Comparison of ENCODE assay signal across 8 cellular contexts in genomic region chr21:45308211-45309068, GRCh38. TPM values are rescaled to one million over a fixed set of nuclear protein-coding genes. Genes with fewer than 3 reads are reported as not detected.
DNase-seq lines count a peak whose midpoint lies in the region; ATAC-seq and TF ChIP-seq lines count a peak whose summit lies in the region.

No MANE protein-coding gene starts in this region.

- H3K27me3 ChIP-seq in body of pancreas (no peaks in the 10 kb centered on the region), liver (ENCODE audit: control insufficient read depth in 4 of 4, insufficient read depth in 4 of 4, low read length in 3 of 4) (no peaks in the 10 kb centered on the region), transverse colon (no peaks in the 10 kb centered on the region)

- no peaks in the 10 kb centered on the region for H3K36me3 Mint-ChIP-seq in activated CD8-positive, alpha-beta memory T cell treated with anti-CD3 and anti-CD28 coated beads, Interleukin-2, amount 10 ng/mL, durations not matched to agents 7 days and 5 days

- peak; percentile 34 for ATAC-seq in activated CD8-positive, alpha-beta memory T cell treated with anti-CD3 and anti-CD28 coated beads, Interleukin-2, amount 10 ng/mL, durations not matched to agents 7 days and 5 days
- ATAC-seq in body of pancreas, result no peak
- no peak for ATAC-seq in GM19023 (IDR thresholded peaks at IDR 0.05; ENCODE audit: unreplicated experiment)

- H3K4me3 ChIP-seq in body of pancreas, result no peak overlapping the region
- no peak overlapping the region for H3K4me3 ChIP-seq in liver (ENCODE audit: low read depth in 1 of 3, low read length in 3 of 3)
- no peak overlapping the region for H3K4me3 ChIP-seq in transverse colon

- TF ChIP-seq CTCF in body of pancreas (IDR thresholded peaks at IDR 0.05) (no peak), liver (IDR thresholded peaks at IDR 0.05; ENCODE audit: low read depth, low read length, missing input control) (no peak), transverse colon (IDR thresholded peaks at IDR 0.05) (no peak)

- H3K27ac ChIP-seq in body of pancreas (peak overlapping the region; percentile 3 to 93 (median 74)), liver (ENCODE audit: low read depth in 1 of 2, low read length in 2 of 2) (peak overlapping the region; percentile 63 to 67), transverse colon (peak overlapping the region; percentile 57 to 80 (median 74))

- no peak overlapping the region for H3K27ac Mint-ChIP-seq in activated CD8-positive, alpha-beta memory T cell treated with anti-CD3 and anti-CD28 coated beads, Interleukin-2, amount 10 ng/mL, durations not matched to agents 7 days and 5 days

- H3K9ac ChIP-seq in liver (ENCODE audit: low read depth in 1 of 2, low read length in 2 of 2), result no peak overlapping the region

- no peaks in the 10 kb centered on the region for H3K9me3 Mint-ChIP-seq in activated CD8-positive, alpha-beta memory T cell treated with anti-CD3 and anti-CD28 coated beads, Interleukin-2, amount 10 ng/mL, durations not matched to agents 7 days and 5 days (ENCODE audit: low read depth)

- CTCF ChIA-PET in activated CD8-positive, alpha-beta memory T cell treated with anti-CD3 and anti-CD28 coated beads, Interleukin-2, amount 10 ng/mL, durations not matched to agents 7 days and 5 days (lab: Charles Lee), result interaction anchor here (0.6 to 3.5 kb wide), 12 partner anchors 8 to 171 kb away, joined by 3 to 19 read pairs (median 4); no protein-coding TSS in a partner anchor

- H3K9me3 ChIP-seq in body of pancreas, result no peaks in the 10 kb centered on the region
- no peaks in the 10 kb centered on the region for H3K9me3 ChIP-seq in liver (ENCODE audit: control insufficient read depth in 4 of 4, low read length in 3 of 4)
- H3K9me3 ChIP-seq in transverse colon, result no peaks in the 10 kb centered on the region

- TF ChIP-seq EP300 in transverse colon (IDR thresholded peaks at IDR 0.05; ENCODE audit: low read depth), result no peak

- H3K4me1 Mint-ChIP-seq in activated CD8-positive, alpha-beta memory T cell treated with anti-CD3 and anti-CD28 coated beads, Interleukin-2, amount 10 ng/mL, durations not matched to agents 7 days and 5 days, result peaks cover 10% of the 10 kb centered on the region

- H3K4me3 Mint-ChIP-seq in activated CD8-positive, alpha-beta memory T cell treated with anti-CD3 and anti-CD28 coated beads, Interleukin-2, amount 10 ng/mL, durations not matched to agents 7 days and 5 days, result no peak overlapping the region

- H3K4me1 ChIP-seq in body of pancreas, result peaks cover 54% of the 10 kb centered on the region
- peaks cover 8 to 31% (median 22%) of the 10 kb centered on the region in 4 donors for H3K4me1 ChIP-seq in liver (ENCODE audit: control insufficient read depth in 4 of 4, insufficient read depth in 4 of 4, low read length in 3 of 4)
- H3K4me1 ChIP-seq in transverse colon, result peaks cover 0 to 24% (median 19%) of the 10 kb centered on the region in 4 donors

- 44 to 77% methylated on average over 8 to 26 of the region's 26 CpGs for WGBS in body of pancreas, 2 donors
- WGBS in liver, result 42% methylated on average over 26 of the region's 26 CpGs
- WGBS in transverse colon (ENCODE audit: low coverage in 1 of 2), 2 donors, result 62 to 100% methylated on average over 1 to 25 of the region's 26 CpGs

- intact Hi-C loops in body of pancreas (cut with DNase I) (no loop called here), transverse colon (cut with DNase I; ENCODE audit: low total_unique reads) (no loop called here)

- no peak for DNase-seq in activated CD8-positive, alpha-beta memory T cell treated with anti-CD3 and anti-CD28 coated beads, Interleukin-2, amount 10 ng/mL, durations not matched to agents 7 days and 5 days
- DNase-seq in activated CD8-positive, alpha-beta memory T cell treated with anti-CD3 and anti-CD28 coated beads, Interleukin-2, amount 50 U/mL, for 48 hours, result no peak
- peak in 3 of 4 donors; percentile 15 to 26 (median 16) for DNase-seq in body of pancreas
- DNase-seq in transverse colon, result no peak
- DNase-seq in NAMALWA (ENCODE audit: low spot score), result no peak
- DNase-seq in NCI-H510A treated with DMSO at 0.1 percent for 48 hours (lab: John Stamatoyannopoulos, UW), result no peak

- TF ChIP-seq POLR2A in body of pancreas (IDR thresholded peaks at IDR 0.05) (no peak), transverse colon (IDR thresholded peaks at IDR 0.05) (no peak)

- peaks cover 11% of the 10 kb centered on the region for H3K27me3 Mint-ChIP-seq in activated CD8-positive, alpha-beta memory T cell treated with anti-CD3 and anti-CD28 coated beads, Interleukin-2, amount 10 ng/mL, durations not matched to agents 7 days and 5 days

- TF ChIP-seq RAD21 in liver (IDR thresholded peaks at IDR 0.05), result peak; percentile 51 to 66

- H3K36me3 ChIP-seq in body of pancreas (replicated peaks in 1 of 2; ENCODE audit: insufficient read depth in 1 of 2, low read depth in 2 of 2) (no peaks in the 10 kb centered on the region), liver (ENCODE audit: control insufficient read depth in 4 of 4, insufficient read depth in 3 of 4, low read depth in 1 of 4, low read length in 3 of 4) (no peaks in the 10 kb centered on the region), transverse colon (no peaks in the 10 kb centered on the region)

- in situ Hi-C loops in transverse colon (cut with MboI; ENCODE audit: low pct_ligation_motif_present in 1 of 4, low pct_unique_long_range_greater_than_20kb in 1 of 4, low sequenced_read_pairs in 3 of 4), result no loop called here

TF ChIP-seq in liver, 16 proteins besides CTCF, POLR2A, EP300 and RAD21:
- TF ChIP-seq TAF1 (conservative IDR thresholded peaks at IDR 0.05) (no peak), NR2F2 (IDR thresholded peaks at IDR 0.05) (no peak), FOXA1 (IDR thresholded peaks at IDR 0.05) (no peak), SP1 (IDR thresholded peaks at IDR 0.05) (peak; percentile 80), HNF4A (conservative IDR thresholded peaks at IDR 0.05) (peak; percentile 89 to 90), REST (IDR thresholded peaks at IDR 0.05) (peak; percentile 25), YY1 (IDR thresholded peaks at IDR 0.05) (peak; percentile 59), FOXA2 (IDR thresholded peaks at IDR 0.05) (no peak), HNF4G (IDR thresholded peaks at IDR 0.05) (no peak), MAX (IDR thresholded peaks at IDR 0.05) (peak; percentile 54), RXRA (IDR thresholded peaks at IDR 0.05) (peak; percentile 70 to 78)
TF ChIP-seq in liver: peak in this region for 6.

RNA-seq across cellular contexts. Expression of gene POFUT2, which starts 20.7 kb away (rescaled TPM):
- 10 to 100 TPM; 16.4 to 19.5 TPM for total RNA-seq in activated CD8-positive, alpha-beta memory T cell treated with anti-CD3 and anti-CD28 coated beads, Interleukin-2, amount 10 ng/mL, durations not matched to agents 7 days and 5 days
- 10 to 100 TPM; 16.3 to 46.1 TPM for total RNA-seq in body of pancreas
- total RNA-seq in liver, result 10 to 100 TPM in 1 of 2 donors, 1 to 10 TPM in 1; 7.4 to 15.6 TPM
- 1 to 10 TPM; 3.3 to 8.4 TPM for polyA plus RNA-seq in liver
- 10 to 100 TPM; 29.9 to 79.3 (median 33.3) TPM for total RNA-seq in transverse colon

Comparison
In these comparisons a context has a peak if more than half of its experiments do, and no peak if none do; other contexts are left out.
1. DNase-seq: peak in body of pancreas (3 of 4); none in activated CD8-positive, alpha-beta memory T cell treated with anti-CD3 and anti-CD28 coated beads, Interleukin-2, amount 10 ng/mL, durations not matched to agents 7 days and 5 days (single experiment), activated CD8-positive, alpha-beta memory T cell treated with anti-CD3 and anti-CD28 coated beads, Interleukin-2, amount 50 U/mL, for 48 hours (single experiment), transverse colon (single experiment), NAMALWA (single experiment) and NCI-H510A treated with DMSO at 0.1 percent for 48 hours (single experiment).
2. Peak in every context shown above with its lines, with median percentiles within 50 percentile points of each other: H3K27ac ChIP-seq.